9 cellular contexts compared by ENCODE assay signal in genomic region chr7:50212666-50213621, GRCh38.
DNase-seq lines count a peak whose midpoint lies in the region; ATAC-seq and TF ChIP-seq lines count a peak whose summit lies in the region.
"Had no signal": no experiment of that assay in that cellular context is flagged by ENCODE, and none has a peak within 500 bp of the region (broad histone marks: within the 10 kb centered on the region; RNA-seq: fewer than 3 reads in every experiment).

No MANE protein-coding gene starts in this region.

- H4K20me1 ChIP-seq in neural progenitor cell (ENCODE audit: low read depth): no peaks in the 10 kb centered on the region

- no peak overlapping the region for H3K4me2 ChIP-seq in neural progenitor cell
- H3K4me2 ChIP-seq: smooth muscle cell had no signal

- H3K27ac Mint-ChIP-seq in endodermal cell: no peak overlapping the region
- H3K27ac Mint-ChIP-seq in neural progenitor cell: no peak overlapping the region

- H3K27ac ChIP-seq in endodermal cell (ENCODE audit: low read depth, low read length) (no peak overlapping the region), ascending aorta (no peak overlapping the region), neural progenitor cell (no peak overlapping the region)

- H3K9me3 ChIP-seq in endodermal cell (ENCODE audit: control insufficient read depth, low read length) (no peaks in the 10 kb centered on the region), ascending aorta (no peaks in the 10 kb centered on the region), neural progenitor cell (ENCODE audit: low read depth) (no peaks in the 10 kb centered on the region)

- H3K4me3 ChIP-seq in endodermal cell (ENCODE audit: low read length): no peak overlapping the region
- H3K4me3 ChIP-seq in ascending aorta: no peak overlapping the region
- no peak overlapping the region for H3K4me3 ChIP-seq in neural progenitor cell
- H3K4me3 ChIP-seq: smooth muscle cell had no signal

- H3K9ac ChIP-seq in endodermal cell (ENCODE audit: extremely low read depth, low read length, poor library complexity, severe bottlenecking) (no peak overlapping the region), neural progenitor cell (no peak overlapping the region)

- H3K4me3 Mint-ChIP-seq in endodermal cell: no peak overlapping the region
- H3K4me3 Mint-ChIP-seq in neural progenitor cell: no peak overlapping the region

- 82 to 92% methylated on average over 10 to 15 of the region's 15 CpGs for WGBS in endodermal cell (ENCODE audit: insufficient coverage in 1 of 2, insufficient read length in 1 of 2), 2 experiments

- H3K4me1 Mint-ChIP-seq in endodermal cell (no peaks in the 10 kb centered on the region), neural progenitor cell (no peaks in the 10 kb centered on the region)

- H3K27me3 Mint-ChIP-seq in endodermal cell (ENCODE audit: insufficient read depth): no peaks in the 10 kb centered on the region
- H3K27me3 Mint-ChIP-seq in neural progenitor cell (ENCODE audit: insufficient read depth, low read depth): peaks cover 2% of the 10 kb centered on the region

- H3K27me3 ChIP-seq in endodermal cell (ENCODE audit: control insufficient read depth, insufficient read depth, low read length, poor library complexity, severe bottlenecking) (no peaks in the 10 kb centered on the region), ascending aorta (no peaks in the 10 kb centered on the region), neural progenitor cell (no peaks in the 10 kb centered on the region)

- no peaks in the 10 kb centered on the region for H3K79me2 ChIP-seq in neural progenitor cell (ENCODE audit: low read depth)

- TF ChIP-seq CTCF in endodermal cell (conservative IDR thresholded peaks at IDR 0.05) (no peak), ascending aorta (IDR thresholded peaks at IDR 0.05) (no peak), neural progenitor cell (IDR thresholded peaks at IDR 0.05) (no peak)

- H3K9me3 Mint-ChIP-seq in endodermal cell (no peaks in the 10 kb centered on the region), neural progenitor cell (no peaks in the 10 kb centered on the region)

- H3K36me3 ChIP-seq in endodermal cell (ENCODE audit: control insufficient read depth, insufficient read depth, low read length): no peaks in the 10 kb centered on the region
- H3K36me3 ChIP-seq in ascending aorta: no peaks in the 10 kb centered on the region
- no peaks in the 10 kb centered on the region for H3K36me3 ChIP-seq in neural progenitor cell

- no peaks in the 10 kb centered on the region for H3K4me1 ChIP-seq in endodermal cell (ENCODE audit: control insufficient read depth, insufficient read depth, low read length)
- H3K4me1 ChIP-seq in ascending aorta: no peaks in the 10 kb centered on the region
- no peaks in the 10 kb centered on the region for H3K4me1 ChIP-seq in neural progenitor cell

- peak; percentile 54 for ATAC-seq in GM21423 (IDR thresholded peaks at IDR 0.05; ENCODE audit: unreplicated experiment)

- H3K36me3 Mint-ChIP-seq in endodermal cell (ENCODE audit: low read depth): no peaks in the 10 kb centered on the region
- H3K36me3 Mint-ChIP-seq in neural progenitor cell: no peaks in the 10 kb centered on the region

- no peaks in the 10 kb centered on the region for H3F3A ChIP-seq in neural progenitor cell (ENCODE audit: low read depth)

- H2AFZ ChIP-seq in neural progenitor cell (replicated peaks): no peak overlapping the region

- intact Hi-C loops in ascending aorta (cut with DNase I): no loop called here

- DNase-seq in GF-D8 (lab: John Stamatoyannopoulos, UW): peak; percentile 82
- DNase-seq in NAMALWA (ENCODE audit: low spot score): peak; percentile 27
- DNase-seq in endodermal cell: peak; percentile 32
- DNase-seq in ascending aorta (ENCODE audit: low spot score in 2 of 2): no peak
- no peak for DNase-seq in HuH-7 (ENCODE audit: low spot score)
- DNase-seq in neural progenitor cell (ENCODE audit: low spot score): no peak
- no peak for DNase-seq in activated gamma-delta T cell treated with Interleukin-2 at 50 U/mL for 16 hours

Comparison
In these comparisons a context has a peak if more than half of its experiments do, and no peak if none do; other contexts are left out.
1. DNase-seq: peak in GF-D8 (single experiment), NAMALWA (single experiment) and endodermal cell (single experiment); none in ascending aorta (0 of 2), HuH-7 (single experiment), neural progenitor cell (single experiment) and activated gamma-delta T cell treated with Interleukin-2 at 50 U/mL for 16 hours (single experiment).